Comparison of ENCODE assay signal across 1 cellular context in genomic region chr11:2819316-2819715, GRCh38.
TF ChIP-seq lines count a peak whose summit lies in the region.

No MANE protein-coding gene starts in this region.

TF ChIP-seq in K562, 482 proteins besides CTCF, POLR2A, EP300 and RAD21 (continued from another document):
- TF ChIP-seq, protein P1, sequence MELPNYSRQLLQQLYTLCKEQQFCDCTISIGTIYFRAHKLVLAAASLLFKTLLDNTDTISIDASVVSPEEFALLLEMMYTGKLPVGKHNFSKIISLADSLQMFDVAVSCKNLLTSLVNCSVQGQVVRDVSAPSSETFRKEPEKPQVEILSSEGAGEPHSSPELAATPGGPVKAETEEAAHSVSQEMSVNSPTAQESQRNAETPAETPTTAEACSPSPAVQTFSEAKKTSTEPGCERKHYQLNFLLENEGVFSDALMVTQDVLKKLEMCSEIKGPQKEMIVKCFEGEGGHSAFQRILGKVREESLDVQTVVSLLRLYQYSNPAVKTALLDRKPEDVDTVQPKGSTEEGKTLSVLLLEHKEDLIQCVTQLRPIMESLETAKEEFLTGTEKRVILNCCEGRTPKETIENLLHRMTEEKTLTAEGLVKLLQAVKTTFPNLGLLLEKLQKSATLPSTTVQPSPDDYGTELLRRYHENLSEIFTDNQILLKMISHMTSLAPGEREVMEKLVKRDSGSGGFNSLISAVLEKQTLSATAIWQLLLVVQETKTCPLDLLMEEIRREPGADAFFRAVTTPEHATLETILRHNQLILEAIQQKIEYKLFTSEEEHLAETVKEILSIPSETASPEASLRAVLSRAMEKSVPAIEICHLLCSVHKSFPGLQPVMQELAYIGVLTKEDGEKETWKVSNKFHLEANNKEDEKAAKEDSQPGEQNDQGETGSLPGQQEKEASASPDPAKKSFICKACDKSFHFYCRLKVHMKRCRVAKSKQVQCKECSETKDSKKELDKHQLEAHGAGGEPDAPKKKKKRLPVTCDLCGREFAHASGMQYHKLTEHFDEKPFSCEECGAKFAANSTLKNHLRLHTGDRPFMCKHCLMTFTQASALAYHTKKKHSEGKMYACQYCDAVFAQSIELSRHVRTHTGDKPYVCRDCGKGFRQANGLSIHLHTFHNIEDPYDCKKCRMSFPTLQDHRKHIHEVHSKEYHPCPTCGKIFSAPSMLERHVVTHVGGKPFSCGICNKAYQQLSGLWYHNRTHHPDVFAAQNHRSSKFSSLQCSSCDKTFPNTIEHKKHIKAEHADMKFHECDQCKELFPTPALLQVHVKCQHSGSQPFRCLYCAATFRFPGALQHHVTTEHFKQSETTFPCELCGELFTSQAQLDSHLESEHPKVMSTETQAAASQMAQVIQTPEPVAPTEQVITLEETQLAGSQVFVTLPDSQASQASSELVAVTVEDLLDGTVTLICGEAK (IDR thresholded peaks at IDR 0.05) = no peak
- TF ChIP-seq, protein P1 (CRISPR knock-in tag; IDR thresholded peaks at IDR 0.05) = no peak
- no peak for TF ChIP-seq ZFP1 (CRISPR knock-in tag; IDR thresholded peaks at IDR 0.05)
- no peak for TF ChIP-seq SIX5 (IDR thresholded peaks at IDR 0.05; ENCODE audit: borderline replicate concordance in 1 of 2, insufficient read depth in 1 of 2, low read depth in 1 of 2, low read length in 2 of 2)
- TF ChIP-seq TEAD1 (CRISPR knock-in tag; IDR thresholded peaks at IDR 0.05) = no peak
- TF ChIP-seq GTF2E2 (tag; IDR thresholded peaks at IDR 0.05) = no peak
- no peak for TF ChIP-seq ATF1 (CRISPR knock-in tag; IDR thresholded peaks at IDR 0.05)
- TF ChIP-seq ATF1 (tag; IDR thresholded peaks at IDR 0.05) = no peak
- TF ChIP-seq, protein P2, sequence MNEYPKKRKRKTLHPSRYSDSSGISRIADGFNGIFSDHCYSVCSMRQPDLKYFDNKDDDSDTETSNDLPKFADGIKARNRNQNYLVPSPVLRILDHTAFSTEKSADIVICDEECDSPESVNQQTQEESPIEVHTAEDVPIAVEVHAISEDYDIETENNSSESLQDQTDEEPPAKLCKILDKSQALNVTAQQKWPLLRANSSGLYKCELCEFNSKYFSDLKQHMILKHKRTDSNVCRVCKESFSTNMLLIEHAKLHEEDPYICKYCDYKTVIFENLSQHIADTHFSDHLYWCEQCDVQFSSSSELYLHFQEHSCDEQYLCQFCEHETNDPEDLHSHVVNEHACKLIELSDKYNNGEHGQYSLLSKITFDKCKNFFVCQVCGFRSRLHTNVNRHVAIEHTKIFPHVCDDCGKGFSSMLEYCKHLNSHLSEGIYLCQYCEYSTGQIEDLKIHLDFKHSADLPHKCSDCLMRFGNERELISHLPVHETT (CRISPR knock-in tag; conservative IDR thresholded peaks at IDR 0.05 in 1 of 2, IDR thresholded peaks at IDR 0.05 in 1 of 2) = no peak
- peak in 1 of 2 experiments; percentile 37; a peak in 1 of 3 replicates for TF ChIP-seq CBX3 (IDR thresholded peaks at IDR 0.05; ENCODE audit: borderline replicate concordance in 1 of 2, low read length in 2 of 2)
- no peak for TF ChIP-seq SMARCE1 (IDR thresholded peaks at IDR 0.05)
